In the genomic region with DNA sequence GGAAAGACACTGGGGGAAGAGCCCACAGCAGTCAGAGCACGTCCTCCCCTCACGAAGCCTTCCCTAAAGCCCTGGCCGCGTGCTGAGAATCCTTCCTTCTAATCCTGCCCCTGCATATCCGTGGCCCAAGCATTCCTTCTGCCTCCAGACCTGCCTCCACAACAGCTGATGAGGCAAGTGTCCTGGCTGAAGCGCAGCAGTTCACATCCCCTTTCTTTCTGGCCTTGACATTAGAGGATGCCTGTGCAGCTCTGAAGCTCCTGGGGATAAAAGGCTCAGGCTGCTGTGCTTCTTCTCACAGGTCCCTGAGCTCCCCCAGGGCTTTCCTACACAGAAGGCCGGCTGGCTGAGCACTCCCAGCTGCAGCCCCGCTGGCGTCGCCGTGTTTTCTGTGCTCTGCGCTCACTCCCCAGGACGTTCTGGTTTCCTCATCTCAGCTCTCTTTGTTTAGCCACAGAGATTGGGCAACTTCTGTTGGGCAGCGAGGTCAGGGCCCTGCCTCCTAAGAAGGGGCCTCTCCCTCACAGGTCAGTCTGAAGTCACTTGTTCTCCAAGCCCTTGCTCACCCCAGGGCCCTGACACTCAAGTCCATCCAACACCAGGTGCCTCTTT, we compare ENCODE assay signal across 10 cellular contexts. TPM values are rescaled to one million over a fixed set of nuclear protein-coding genes. Genes with fewer than 3 reads are reported as not detected.
DNase-seq lines count a peak whose midpoint lies in the region; ATAC-seq and TF ChIP-seq lines count a peak whose summit lies in the region.
"Had no signal": no experiment of that assay in that cellular context is flagged by ENCODE, and none has a peak within 500 bp of the region (broad histone marks: within the 10 kb centered on the region; RNA-seq: fewer than 3 reads in every experiment).

No MANE protein-coding gene starts in this region.

- DNase-seq in GM23338 (ENCODE audit: low spot score) (no peak), UCSD-AML1 (lab: John Stamatoyannopoulos, UW; ENCODE audit: unreplicated experiment) (peak; percentile 72), left ventricle myocardium inferior (peak; percentile 74), progenitor cell of endocrine pancreas (ENCODE audit: low spot score, unreplicated experiment) (no peak), H7 (no peak), uterus (no peak)
- DNase-seq in activated T-helper 1 cell treated with anti-CD3 and anti-CD28 coated beads, Interleukin-12 subunit alpha, Interleukin-12 subunit beta, Interleukin-2, Interleukin-4 antibody, amounts not matched to agents 30 ng/mL and 10 ng/mL and 1 ng/mL, durations not matched to agents 14 hours and 24 hours and 36 hours (ENCODE audit: low spot score) = no peak
- no peak for DNase-seq in activated CD4-positive, alpha-beta T cell treated with anti-CD3 and anti-CD28 coated beads, Interleukin-2, amount 50 U/mL, for 48 hours
- DNase-seq: activated CD4-positive, alpha-beta T cell treated with anti-CD3 and anti-CD28 coated beads for 4 hours; DMS 273 treated with DMSO at 0.1 percent for 48 hours had no signal

- no peaks in the 10 kb centered on the region for H3K79me2 ChIP-seq in GM23338 (replicated peaks; ENCODE audit: insufficient read depth)

- H3K36me3 ChIP-seq in GM23338 (ENCODE audit: insufficient read depth) (no peaks in the 10 kb centered on the region), left ventricle myocardium inferior (no peaks in the 10 kb centered on the region), H7 (replicated peaks; ENCODE audit: control insufficient read depth, insufficient read depth, low read length) (no peaks in the 10 kb centered on the region), uterus (no peaks in the 10 kb centered on the region)

- no peaks in the 10 kb centered on the region for H3K9me2 ChIP-seq in GM23338 (ENCODE audit: insufficient read depth)

- H3K36me3 Mint-ChIP-seq in GM23338 (ENCODE audit: low read depth) (no peaks in the 10 kb centered on the region), progenitor cell of endocrine pancreas (ENCODE audit: insufficient read depth) (no peaks in the 10 kb centered on the region)
- peaks cover 1% of the 10 kb centered on the region for H3K36me3 Mint-ChIP-seq in activated T-helper 1 cell treated with anti-CD3 and anti-CD28 coated beads, Interleukin-12 subunit alpha, Interleukin-12 subunit beta, Interleukin-2, Interleukin-4 antibody, amounts not matched to agents 30 ng/mL and 10 ng/mL and 1 ng/mL, durations not matched to agents 14 hours and 24 hours and 36 hours (ENCODE audit: low read depth)

- H3K27me3 ChIP-seq in GM23338 (ENCODE audit: insufficient read depth) (no peaks in the 10 kb centered on the region), left ventricle myocardium inferior (ENCODE audit: low read depth) (no peaks in the 10 kb centered on the region), H7 (ENCODE audit: control insufficient read depth, insufficient read depth, low read length) (no peaks in the 10 kb centered on the region), uterus (no peaks in the 10 kb centered on the region)

- H3K4me1 ChIP-seq in GM23338 (ENCODE audit: insufficient read depth) (peaks cover 2% of the 10 kb centered on the region; the same call in 1 of the 2 replicates), left ventricle myocardium inferior (peaks cover 95% of the 10 kb centered on the region), uterus (no peaks in the 10 kb centered on the region)

- no peak overlapping the region for H2AFZ ChIP-seq in GM23338

- H3K27ac ChIP-seq in GM23338 (ENCODE audit: low read depth) (no peak overlapping the region), left ventricle myocardium inferior (replicated peaks) (peak overlapping the region; percentile 79), uterus (no peak overlapping the region)

- H3K4me3 Mint-ChIP-seq in GM23338 (no peak overlapping the region), progenitor cell of endocrine pancreas (ENCODE audit: low read depth) (no peak overlapping the region)
- no peak overlapping the region for H3K4me3 Mint-ChIP-seq in activated T-helper 1 cell treated with anti-CD3 and anti-CD28 coated beads, Interleukin-12 subunit alpha, Interleukin-12 subunit beta, Interleukin-2, Interleukin-4 antibody, amounts not matched to agents 30 ng/mL and 10 ng/mL and 1 ng/mL, durations not matched to agents 14 hours and 24 hours and 36 hours

- no peaks in the 10 kb centered on the region for H3F3A ChIP-seq in GM23338 (replicated peaks; ENCODE audit: low read depth)

- no peak for TF ChIP-seq POLR2A in uterus (IDR thresholded peaks at IDR 0.05)

- intact Hi-C loops in left ventricle myocardium inferior (cut with micrococcal nuclease) (no loop called here), uterus (cut with DNase I; ENCODE audit: low total_unique reads) (no loop called here)
- intact Hi-C loops in activated T-helper 1 cell treated with anti-CD3 and anti-CD28 coated beads, Interleukin-12 subunit alpha, Interleukin-12 subunit beta, Interleukin-2, Interleukin-4 antibody, amounts not matched to agents 30 ng/mL and 10 ng/mL and 1 ng/mL, durations not matched to agents 14 hours and 24 hours and 36 hours (cut with micrococcal nuclease) = no loop called here

- 0 out of 3 replicates have a peak, but pooled peaks have one; percentile 14 for ATAC-seq in GM23338

- H3K9me3 Mint-ChIP-seq in GM23338 (no peaks in the 10 kb centered on the region; the same call in 2 of the 3 replicates), progenitor cell of endocrine pancreas (ENCODE audit: low read depth) (no peaks in the 10 kb centered on the region)
- no peaks in the 10 kb centered on the region for H3K9me3 Mint-ChIP-seq in activated T-helper 1 cell treated with anti-CD3 and anti-CD28 coated beads, Interleukin-12 subunit alpha, Interleukin-12 subunit beta, Interleukin-2, Interleukin-4 antibody, amounts not matched to agents 30 ng/mL and 10 ng/mL and 1 ng/mL, durations not matched to agents 14 hours and 24 hours and 36 hours

- H3K27ac Mint-ChIP-seq in GM23338 = no peak overlapping the region
- H3K27ac Mint-ChIP-seq in progenitor cell of endocrine pancreas = peak overlapping the region; percentile 42
- no peak overlapping the region for H3K27ac Mint-ChIP-seq in activated T-helper 1 cell treated with anti-CD3 and anti-CD28 coated beads, Interleukin-12 subunit alpha, Interleukin-12 subunit beta, Interleukin-2, Interleukin-4 antibody, amounts not matched to agents 30 ng/mL and 10 ng/mL and 1 ng/mL, durations not matched to agents 14 hours and 24 hours and 36 hours

- H3K4me3 ChIP-seq in GM23338 (no peak overlapping the region), left ventricle myocardium inferior (no peak overlapping the region), H7 (ENCODE audit: insufficient read depth, low read depth, low read length) (no peak overlapping the region), uterus (no peak overlapping the region)

- H3K4me2 ChIP-seq in GM23338 = no peak overlapping the region

- H3K9me3 ChIP-seq in left ventricle myocardium inferior (replicated peaks) (no peaks in the 10 kb centered on the region), uterus (no peaks in the 10 kb centered on the region)

- no peak for TF ChIP-seq CTCF in GM23338 (conservative IDR thresholded peaks at IDR 0.05; ENCODE audit: low read depth in 2 of 2)
- TF ChIP-seq CTCF in left ventricle myocardium inferior (IDR thresholded peaks at IDR 0.05; ENCODE audit: borderline replicate concordance) = no peak
- TF ChIP-seq CTCF in progenitor cell of endocrine pancreas (IDR thresholded peaks at IDR 0.05; ENCODE audit: unreplicated experiment) = no peak
- no peak for TF ChIP-seq CTCF in uterus (IDR thresholded peaks at IDR 0.05)

- H3K4me1 Mint-ChIP-seq in GM23338 = peaks cover 8% of the 10 kb centered on the region
- H3K4me1 Mint-ChIP-seq in progenitor cell of endocrine pancreas (ENCODE audit: low read depth) = peaks cover 2% of the 10 kb centered on the region
- peaks cover 58% of the 10 kb centered on the region for H3K4me1 Mint-ChIP-seq in activated T-helper 1 cell treated with anti-CD3 and anti-CD28 coated beads, Interleukin-12 subunit alpha, Interleukin-12 subunit beta, Interleukin-2, Interleukin-4 antibody, amounts not matched to agents 30 ng/mL and 10 ng/mL and 1 ng/mL, durations not matched to agents 14 hours and 24 hours and 36 hours (ENCODE audit: low read depth)

- peaks cover 5% of the 10 kb centered on the region for H3K27me3 Mint-ChIP-seq in GM23338 (ENCODE audit: insufficient read depth, low read depth, poor library complexity)
- H3K27me3 Mint-ChIP-seq in progenitor cell of endocrine pancreas = peaks cover 23% of the 10 kb centered on the region
- no peaks in the 10 kb centered on the region for H3K27me3 Mint-ChIP-seq in activated T-helper 1 cell treated with anti-CD3 and anti-CD28 coated beads, Interleukin-12 subunit alpha, Interleukin-12 subunit beta, Interleukin-2, Interleukin-4 antibody, amounts not matched to agents 30 ng/mL and 10 ng/mL and 1 ng/mL, durations not matched to agents 14 hours and 24 hours and 36 hours (ENCODE audit: insufficient read depth)

- H4K20me1 ChIP-seq in GM23338 (replicated peaks; ENCODE audit: insufficient read depth) = no peaks in the 10 kb centered on the region

TF ChIP-seq in GM23338, 12 proteins besides CTCF, POLR2A, EP300 and RAD21:
- TF ChIP-seq EZH2phosphoT487 (IDR thresholded peaks at IDR 0.05; ENCODE audit: unreplicated experiment) (no peak), ZNF114 (CRISPR knock-in tag; IDR thresholded peaks at IDR 0.05) (no peak), POLR2AphosphoS5 (IDR thresholded peaks at IDR 0.05; ENCODE audit: low read depth) (no peak), STAT1 (IDR thresholded peaks at IDR 0.05; ENCODE audit: unreplicated experiment) (no peak), NANOG (IDR thresholded peaks at IDR 0.05; ENCODE audit: borderline replicate concordance) (no peak)

RNA-seq across cellular contexts. Expression of gene NINJ2, which starts 45.8 kb away (rescaled TPM):
- total RNA-seq in GM23338 (2014; rRNA removed; shearing (Covaris generic)) = 0.94 and 2.1 TPM in 2 replicates
- 1.2 and 2.6 TPM in 2 replicates for polyA plus RNA-seq in GM23338 (2016; fragmentation: Nextera tagmentation; extraction: Ambion mirVana)
- total RNA-seq in left ventricle myocardium inferior = 4.6 TPM
- total RNA-seq in progenitor cell of endocrine pancreas = 3.0 and 4.0 TPM in 2 replicates
- 0.74 and 2.6 TPM in 2 replicates for total RNA-seq in H7 (2014; rRNA removed; shearing (Covaris generic))
- total RNA-seq in activated T-helper 1 cell treated with anti-CD3 and anti-CD28 coated beads, Interleukin-12 subunit alpha, Interleukin-12 subunit beta, Interleukin-2, Interleukin-4 antibody, amounts not matched to agents 30 ng/mL and 10 ng/mL and 1 ng/mL, durations not matched to agents 14 hours and 24 hours and 36 hours = 4.8 and 6.8 TPM in 2 replicates
- 1 to 10 TPM in 2 of 4 donors, under 1 TPM in 1, not detected in 1; 0.97 to 5.4 (median 2.3) TPM for total RNA-seq in uterus

Comparison
In these comparisons a context has a peak if more than half of its experiments do, and no peak if none do; other contexts are left out.
1. DNase-seq: peak in UCSD-AML1 (single experiment) and left ventricle myocardium inferior (single experiment); none in GM23338 (single experiment), progenitor cell of endocrine pancreas (single experiment), H7 (single experiment), activated T-helper 1 cell treated with anti-CD3 and anti-CD28 coated beads, Interleukin-12 subunit alpha, Interleukin-12 subunit beta, Interleukin-2, Interleukin-4 antibody, amounts not matched to agents 30 ng/mL and 10 ng/mL and 1 ng/mL, durations not matched to agents 14 hours and 24 hours and 36 hours (single experiment), uterus (0 of 2) and activated CD4-positive, alpha-beta T cell treated with anti-CD3 and anti-CD28 coated beads, Interleukin-2, amount 50 U/mL, for 48 hours (0 of 2).